ENCODE assay signal across 8 cellular contexts in the genomic region with DNA sequence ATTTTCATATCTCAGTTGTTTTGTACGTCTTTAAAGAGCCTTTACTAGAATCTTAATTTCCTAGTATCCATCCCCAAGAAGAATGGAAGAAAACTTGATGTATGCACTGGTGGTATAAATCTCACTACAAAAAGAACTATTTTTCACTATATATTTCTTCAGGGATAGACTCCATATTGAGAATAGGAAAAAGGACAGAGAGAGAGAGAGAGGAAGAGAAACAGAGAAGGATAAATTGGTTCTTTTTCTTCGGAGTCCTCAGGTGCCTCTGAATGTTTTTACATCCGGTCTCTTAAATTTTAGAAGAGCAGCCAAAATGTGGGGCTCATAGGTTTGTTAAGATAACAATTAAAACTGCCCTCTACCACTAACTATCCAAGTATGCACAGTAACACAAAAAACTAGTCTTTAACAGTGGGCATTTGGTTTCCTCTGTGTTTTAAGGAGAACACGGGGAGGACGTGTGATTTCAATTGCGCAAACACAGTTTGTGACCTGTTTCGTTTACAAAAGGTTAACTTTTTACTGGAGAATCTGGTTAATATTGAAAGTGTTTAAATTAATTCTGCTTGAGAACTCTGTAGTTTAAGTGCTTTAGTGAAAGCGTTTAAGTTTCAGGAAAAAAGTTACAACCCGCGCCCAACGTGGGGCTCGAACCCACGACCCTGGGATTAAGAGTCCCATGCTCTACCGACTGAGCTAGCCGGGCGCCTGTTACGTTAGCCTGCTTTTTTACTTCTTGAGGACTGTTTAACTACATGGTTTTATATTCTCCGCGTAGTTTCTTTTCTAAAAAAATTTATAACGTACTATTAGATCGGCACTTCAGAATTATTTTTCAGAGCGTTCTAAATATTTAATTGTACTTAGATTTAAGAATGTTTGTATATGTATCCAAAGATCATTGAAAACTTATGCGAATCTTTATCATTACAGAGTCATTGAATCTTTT. TPM values are rescaled to one million over a fixed set of nuclear protein-coding genes. Genes with fewer than 3 reads are reported as not detected.
DNase-seq lines count a peak whose midpoint lies in the region; TF ChIP-seq lines count a peak whose summit lies in the region.

No MANE protein-coding gene starts in this region.

- H2AFZ ChIP-seq in osteoblast (ENCODE audit: low read length) = peak overlapping the region; percentile 67

- no peak for TF ChIP-seq EP300 in suprapubic skin (IDR thresholded peaks at IDR 0.05)

- DNase-seq in ELR (ENCODE audit: low read depth) (peak; percentile 73), SJCRH30 (peak; percentile 55 to 81), globus pallidus (ENCODE audit: low spot score) (peak; percentile 77), osteoblast (ENCODE audit: insufficient read length, low spot score, missing footprints) (peak; percentile 47), suprapubic skin (ENCODE audit: low spot score in 2 of 2) (peak; percentile 86 to 89), AG08395 (ENCODE audit: low spot score) (no peak)
- DNase-seq in activated naive CD4-positive, alpha-beta T cell (lab: John Stamatoyannopoulos, UW) = peak; percentile 62 to 78 (median 68)

- H3K27me3 ChIP-seq in SJCRH30 = no peaks in the 10 kb centered on the region
- H3K27me3 ChIP-seq in osteoblast (ENCODE audit: insufficient read depth, low read length) = no peaks in the 10 kb centered on the region
- no peaks in the 10 kb centered on the region for H3K27me3 ChIP-seq in suprapubic skin

- H3K4me1 ChIP-seq in SJCRH30 (no peaks in the 10 kb centered on the region), osteoblast (ENCODE audit: insufficient read depth, low read length) (peaks cover 12% of the 10 kb centered on the region), suprapubic skin (peaks cover 13% of the 10 kb centered on the region)

- H3K4me2 ChIP-seq in osteoblast (ENCODE audit: insufficient read depth, low read length) = peak overlapping the region; percentile 80

- TF ChIP-seq POLR2A in suprapubic skin (IDR thresholded peaks at IDR 0.05) = peak in 1 of 2 donors; percentile 10

- no peaks in the 10 kb centered on the region for H3K36me3 ChIP-seq in KOPT-K1 (ENCODE audit: insufficient read depth, low read length)
- H3K36me3 ChIP-seq in SJCRH30 = no peaks in the 10 kb centered on the region
- H3K36me3 ChIP-seq in osteoblast (ENCODE audit: insufficient read depth, low read length) = no peaks in the 10 kb centered on the region
- no peaks in the 10 kb centered on the region for H3K36me3 ChIP-seq in suprapubic skin

- WGBS in suprapubic skin = 2% methylated on average over 23 of the region's 23 CpGs

- H3K4me3 ChIP-seq in SJCRH30 (peak overlapping the region; percentile 84), osteoblast (ENCODE audit: insufficient read depth, low read length) (peak overlapping the region; percentile 72), suprapubic skin (peak overlapping the region; percentile 68)

- H3K9me3 ChIP-seq in KOPT-K1 (ENCODE audit: insufficient read depth, low read length, poor library complexity, severe bottlenecking) (no peaks in the 10 kb centered on the region), SJCRH30 (replicated peaks) (no peaks in the 10 kb centered on the region), osteoblast (ENCODE audit: low read depth, low read length) (no peaks in the 10 kb centered on the region), suprapubic skin (no peaks in the 10 kb centered on the region)

- H3K79me2 ChIP-seq in osteoblast (ENCODE audit: insufficient read depth, low read length) = no peaks in the 10 kb centered on the region

- H3K27ac ChIP-seq in KOPT-K1 (ENCODE audit: low read depth, low read length, poor library complexity, severe bottlenecking) = peak overlapping the region; percentile 63
- peak overlapping the region; percentile 48 for H3K27ac ChIP-seq in SJCRH30
- H3K27ac ChIP-seq in osteoblast (ENCODE audit: low read depth, low read length) = peak overlapping the region; percentile 42
- H3K27ac ChIP-seq in suprapubic skin = peak overlapping the region; percentile 84

- H4K20me1 ChIP-seq in osteoblast (ENCODE audit: insufficient read depth, low read length) = no peaks in the 10 kb centered on the region

- TF ChIP-seq CTCF in osteoblast (IDR thresholded peaks at IDR 0.05; ENCODE audit: extremely low read depth, low read depth, low read length) (no peak), suprapubic skin (IDR thresholded peaks at IDR 0.05) (no peak)

RNA-seq across cellular contexts. Expression of a gene that starts 5.1 kb away (rescaled TPM):
- total RNA-seq in SJCRH30 (2014; rRNA removed; shearing (Covaris generic)) = 183 and 193 TPM in 2 replicates
- 76.7 and 83.1 TPM in 2 replicates for total RNA-seq in osteoblast
- total RNA-seq in suprapubic skin = 10 to 100 TPM; 78.4 to 92.2 (median 82.4) TPM

RNA-seq across cellular contexts. Expression of a gene that starts 39.6 kb away (rescaled TPM):
- total RNA-seq in SJCRH30 (2014; rRNA removed; shearing (Covaris generic)) = 58.7 and 63.2 TPM in 2 replicates
- total RNA-seq in osteoblast = 63.0 and 71.9 TPM in 2 replicates
- 10 to 100 TPM; 39.3 to 66.9 (median 54.8) TPM for total RNA-seq in suprapubic skin

RNA-seq across cellular contexts. Expression of a gene that starts 58.8 kb away (rescaled TPM):
- total RNA-seq in SJCRH30 (2014; rRNA removed; shearing (Covaris generic)) = 11.0 and 12.7 TPM in 2 replicates
- total RNA-seq in osteoblast = 14.4 and 14.5 TPM in 2 replicates
- 10 to 100 TPM; 11.0 to 42.2 (median 14.4) TPM for total RNA-seq in suprapubic skin
